Comparison of ENCODE assay signal across 16 cellular contexts in the genomic region with DNA sequence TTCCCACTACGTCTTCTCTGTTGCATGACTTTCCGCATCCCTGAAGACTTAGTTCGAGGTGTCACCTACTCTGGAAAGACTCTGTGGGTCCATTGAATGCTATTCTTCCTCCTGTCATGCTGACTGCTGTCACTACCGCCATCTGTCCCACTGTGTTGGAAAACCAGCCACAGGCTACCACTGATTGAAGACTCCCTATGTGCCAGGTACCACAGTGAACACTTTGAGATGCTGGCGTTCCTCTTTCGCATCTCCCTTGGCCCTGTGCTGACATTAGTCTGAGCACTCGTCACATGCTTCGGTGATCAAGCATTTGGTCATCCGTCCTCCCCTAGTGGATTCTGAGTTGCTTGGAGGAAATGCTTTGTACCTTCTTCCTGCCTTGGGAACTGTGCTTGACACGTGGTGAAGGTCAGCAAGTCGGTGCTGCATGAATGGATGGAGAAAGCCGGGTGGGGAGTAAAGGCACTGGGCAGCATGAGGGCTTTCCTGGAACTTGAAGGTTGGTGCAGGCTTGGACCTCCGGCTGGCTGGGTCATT.
"Had no signal": no experiment of that assay in that cellular context is flagged by ENCODE, and none has a peak within 500 bp of the region (broad histone marks: within the 10 kb centered on the region; RNA-seq: fewer than 3 reads in every experiment).

No MANE protein-coding gene starts in this region.

- H3K27me3 ChIP-seq: spleen had no signal

- H3K4me3 ChIP-seq: coronary artery, prostate gland, spleen had no signal

- H3K27ac Mint-ChIP-seq: activated CD8-positive, alpha-beta T cell treated with anti-CD3 and anti-CD28 coated beads, Interleukin-2, amount 10 ng/mL, durations not matched to agents 7 days and 5 days; activated naive CD4-positive, alpha-beta T cell treated with anti-CD3 and anti-CD28 coated beads for 36 hours; natural killer cell had no signal

- H3K9me3 Mint-ChIP-seq: activated naive CD4-positive, alpha-beta T cell treated with anti-CD3 and anti-CD28 coated beads for 36 hours; natural killer cell had no signal

- H3K4me1 ChIP-seq: prostate gland had no signal

- H3K9me3 ChIP-seq: prostate gland, spleen had no signal

- ATAC-seq: activated CD8-positive, alpha-beta T cell treated with anti-CD3 and anti-CD28 coated beads, Interleukin-2, amount 10 ng/mL, durations not matched to agents 7 days and 5 days; left lobe of liver; natural killer cell; sciatic nerve had no signal

- DNase-seq: activated CD4-positive, alpha-beta T cell treated with anti-CD3 and anti-CD28 coated beads for 48 hours; activated CD8-positive, alpha-beta memory T cell treated with anti-CD3 and anti-CD28 coated beads, Interleukin-2, amount 50 U/mL, for 48 hours; activated CD8-positive, alpha-beta T cell treated with anti-CD3 and anti-CD28 coated beads, Interleukin-2, amount 10 ng/mL, durations not matched to agents 7 days and 5 days; activated naive CD4-positive, alpha-beta T cell treated with anti-CD3 and anti-CD28 coated beads for 36 hours; effector CD8-positive, alpha-beta T cell; natural killer cell; occipital lobe; spleen; stimulated activated CD4-positive, alpha-beta T cell treated with anti-CD3 and anti-CD28 coated beads, Interleukin-1b, Interleukin-23, amount 100 ng/mL, for 48 hours; stimulated activated naive CD4-positive, alpha-beta T cell; substantia nigra; T-helper 1 cell had no signal

- H3K36me3 ChIP-seq: prostate gland, spleen had no signal

- H3K4me3 Mint-ChIP-seq: activated CD8-positive, alpha-beta T cell treated with anti-CD3 and anti-CD28 coated beads, Interleukin-2, amount 10 ng/mL, durations not matched to agents 7 days and 5 days; activated naive CD4-positive, alpha-beta T cell treated with anti-CD3 and anti-CD28 coated beads for 36 hours; natural killer cell had no signal

- H3K27ac ChIP-seq: coronary artery, prostate gland, spleen had no signal
